ENCODE assay signal across 8 cellular contexts in the genomic region with DNA sequence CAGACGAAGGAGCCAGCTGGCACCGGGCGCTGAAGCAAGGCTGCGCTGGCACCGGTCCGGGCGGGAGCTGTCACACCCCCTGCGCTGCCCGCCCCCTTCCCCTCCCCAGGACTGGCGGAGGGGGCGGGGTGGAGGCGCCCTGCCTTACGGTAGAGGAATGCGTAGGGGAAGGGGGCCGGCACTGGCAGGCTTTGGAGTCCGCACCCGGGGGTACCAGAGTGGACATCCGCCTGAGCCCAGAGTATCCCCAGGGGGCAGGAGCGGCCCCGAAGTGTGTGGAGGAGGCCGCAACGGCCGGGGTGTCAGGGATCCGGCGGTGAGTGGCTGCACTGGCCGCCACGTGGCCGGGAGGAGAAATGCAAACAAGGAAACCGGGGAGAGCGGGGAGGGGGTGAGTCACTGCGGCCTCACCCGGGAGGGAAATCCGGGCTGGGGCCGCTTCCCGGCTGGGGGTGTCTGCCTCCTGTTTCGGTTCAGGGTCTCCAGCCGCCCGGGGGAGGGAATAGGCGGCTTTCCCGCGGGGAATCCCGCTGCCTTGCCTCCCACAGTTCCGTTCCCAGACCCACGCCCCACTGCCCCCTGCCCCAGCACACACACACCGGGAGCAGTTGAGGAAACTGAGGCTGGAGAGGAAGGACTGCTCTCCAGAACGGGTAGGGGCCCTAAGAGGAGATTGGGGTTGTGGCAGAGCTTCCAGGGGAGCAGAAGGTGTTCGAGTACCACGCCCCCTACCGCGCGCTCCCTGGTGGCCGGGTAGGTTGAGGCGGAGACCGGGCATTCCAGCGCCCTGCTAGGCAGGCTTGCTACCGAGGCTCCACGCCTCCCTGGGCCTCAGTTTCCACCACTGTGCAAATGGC.
DNase-seq lines count a peak whose midpoint lies in the region; ATAC-seq and TF ChIP-seq lines count a peak whose summit lies in the region.

A gene with protein sequence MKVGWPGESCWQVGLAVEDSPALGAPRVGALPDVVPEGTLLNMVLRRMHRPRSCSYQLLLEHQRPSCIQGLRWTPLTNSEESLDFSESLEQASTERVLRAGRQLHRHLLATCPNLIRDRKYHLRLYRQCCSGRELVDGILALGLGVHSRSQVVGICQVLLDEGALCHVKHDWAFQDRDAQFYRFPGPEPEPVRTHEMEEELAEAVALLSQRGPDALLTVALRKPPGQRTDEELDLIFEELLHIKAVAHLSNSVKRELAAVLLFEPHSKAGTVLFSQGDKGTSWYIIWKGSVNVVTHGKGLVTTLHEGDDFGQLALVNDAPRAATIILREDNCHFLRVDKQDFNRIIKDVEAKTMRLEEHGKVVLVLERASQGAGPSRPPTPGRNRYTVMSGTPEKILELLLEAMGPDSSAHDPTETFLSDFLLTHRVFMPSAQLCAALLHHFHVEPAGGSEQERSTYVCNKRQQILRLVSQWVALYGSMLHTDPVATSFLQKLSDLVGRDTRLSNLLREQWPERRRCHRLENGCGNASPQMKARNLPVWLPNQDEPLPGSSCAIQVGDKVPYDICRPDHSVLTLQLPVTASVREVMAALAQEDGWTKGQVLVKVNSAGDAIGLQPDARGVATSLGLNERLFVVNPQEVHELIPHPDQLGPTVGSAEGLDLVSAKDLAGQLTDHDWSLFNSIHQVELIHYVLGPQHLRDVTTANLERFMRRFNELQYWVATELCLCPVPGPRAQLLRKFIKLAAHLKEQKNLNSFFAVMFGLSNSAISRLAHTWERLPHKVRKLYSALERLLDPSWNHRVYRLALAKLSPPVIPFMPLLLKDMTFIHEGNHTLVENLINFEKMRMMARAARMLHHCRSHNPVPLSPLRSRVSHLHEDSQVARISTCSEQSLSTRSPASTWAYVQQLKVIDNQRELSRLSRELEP (minus strand): TSS at position 47 of the 857 bp plus-strand sequence. CDS start 324 bp downstream, outside the sequence.

- ATAC-seq in GM18858 (IDR thresholded peaks at IDR 0.05; ENCODE audit: unreplicated experiment) (peak; percentile 29), HG03280 (IDR thresholded peaks at IDR 0.05; ENCODE audit: unreplicated experiment) (peak; percentile 51)

- peak within 1 kb of the TSS; percentile 61 for H3K4me3 ChIP-seq in AG09309 (ENCODE audit: control insufficient read depth, low read depth, low read length)

- peak; percentile 66 for TF ChIP-seq CTCF in AG09309 (IDR thresholded peaks at IDR 0.05; ENCODE audit: control insufficient read depth, insufficient read depth, low read depth, low read length, missing control alignments)

- DNase-seq in AG09309 (ENCODE audit: low read depth) (no peak), NCI-H82 (lab: John Stamatoyannopoulos, UW) (peak; percentile 80), activated T-cell treated with anti-CD3 and anti-CD28 coated beads for 24 hours (ENCODE audit: low read depth) (peak; percentile 60), epidermal melanocyte (ENCODE audit: insufficient read length, low spot score) (peak; percentile 89), midbrain (lab: John Stamatoyannopoulos, UW) (peak; percentile 91)
- DNase-seq in stimulated activated CD8-positive, alpha-beta memory T cell treated with anti-CD3 and anti-CD28 coated beads, Interleukin-4, amount 100 ng/mL, for 1 hour (ENCODE audit: low read depth in 2 of 2, low spot score in 1 of 2): peak; percentile 43 to 47
